25 cellular contexts compared by ENCODE assay signal in the genomic region with DNA sequence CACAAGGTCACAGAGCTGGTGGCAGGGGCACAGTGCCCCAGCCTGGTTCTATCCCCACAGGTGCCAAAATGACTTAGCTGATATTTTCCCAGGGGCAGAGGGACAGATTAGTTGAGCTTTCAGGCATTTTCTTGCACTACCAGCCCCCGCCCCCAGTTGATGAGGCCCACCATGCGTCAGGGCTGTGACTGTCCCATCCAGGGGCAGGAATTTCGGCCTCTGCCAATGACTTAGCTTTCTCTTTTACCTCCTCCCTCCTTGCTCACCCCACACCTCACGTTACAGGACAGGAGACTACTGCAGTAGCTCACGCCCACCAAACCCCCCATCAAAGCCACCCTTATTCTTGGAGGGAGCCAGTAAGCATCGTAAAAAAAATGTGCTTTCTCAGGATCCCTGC. TPM values are rescaled to one million over a fixed set of nuclear protein-coding genes. Genes with fewer than 3 reads are reported as not detected.
"Had no signal": no experiment of that assay in that cellular context is flagged by ENCODE, and none has a peak within 500 bp of the region (broad histone marks: within the 10 kb centered on the region; RNA-seq: fewer than 3 reads in every experiment).

No MANE protein-coding gene starts in this region.

- H3K36me3 ChIP-seq: esophagus muscularis mucosa, gastroesophageal sphincter, neutrophil, spleen, tibial artery, upper lobe of right lung, vagina had no signal

- H3K4me1 Mint-ChIP-seq: naive B cell; stimulated activated memory B cell treated with anti-CD40 and anti-IgM and Interleukin-4, amounts not matched to agents 10 μg/mL and 1 μg/mL and 100 μg/mL, for 72 hours had no signal

- H3K4me1 ChIP-seq: esophagus muscularis mucosa, gastroesophageal sphincter, spleen, tibial artery, upper lobe of right lung, vagina had no signal

- H3K4me3 ChIP-seq: esophagus muscularis mucosa, gastroesophageal sphincter, lung, spleen, tibial artery, upper lobe of right lung, vagina had no signal

- H3K27ac Mint-ChIP-seq: naive B cell; nephron; stimulated activated memory B cell treated with anti-CD40 and anti-IgM and Interleukin-4, amounts not matched to agents 10 μg/mL and 1 μg/mL and 100 μg/mL, for 72 hours; stimulated activated naive CD8-positive, alpha-beta T cell treated with anti-CD3 and anti-CD28 coated beads, Interleukin-15, Interleukin-2, amounts not matched to agents 100 ng/mL and 50 ng/mL, for 24 hours had no signal

- H3K4me3 Mint-ChIP-seq: naive B cell; stimulated activated memory B cell treated with anti-CD40 and anti-IgM and Interleukin-4, amounts not matched to agents 10 μg/mL and 1 μg/mL and 100 μg/mL, for 72 hours; stimulated activated naive CD8-positive, alpha-beta T cell treated with anti-CD3 and anti-CD28 coated beads, Interleukin-15, Interleukin-2, amounts not matched to agents 100 ng/mL and 50 ng/mL, for 24 hours had no signal

- H3K27me3 ChIP-seq: esophagus muscularis mucosa, gastroesophageal sphincter, vagina had no signal

- H3K36me3 Mint-ChIP-seq: naive B cell; stimulated activated memory B cell treated with anti-CD40 and anti-IgM and Interleukin-4, amounts not matched to agents 10 μg/mL and 1 μg/mL and 100 μg/mL, for 72 hours had no signal

- H3K27ac ChIP-seq: epithelial cell of prostate, esophagus muscularis mucosa, gastroesophageal sphincter, neutrophil, spleen, tibial artery, upper lobe of right lung, vagina had no signal

- ATAC-seq: gastroesophageal sphincter; left colon; left ventricle myocardium superior; sciatic nerve; stimulated activated memory B cell treated with anti-CD40 and anti-IgM and Interleukin-4, amounts not matched to agents 10 μg/mL and 1 μg/mL and 100 μg/mL, for 72 hours; upper lobe of right lung had no signal

- DNase-seq: effector memory CD4-positive, alpha-beta T cell; glutamatergic neuron; left colon; left ventricle myocardium superior; mesenchymal stem cell; naive B cell; posterior cingulate gyrus; spleen; stimulated activated CD4-positive, alpha-beta T cell treated with anti-CD3 and anti-CD28 coated beads, Interleukin-15, amount 100 ng/mL, for 24 hours; stimulated activated CD4-positive, alpha-beta T cell treated with anti-CD3 and anti-CD28 coated beads, Interleukin-1b, Interleukin-23, amount 100 ng/mL, for 48 hours; stimulated activated CD4-positive, alpha-beta T cell treated with anti-CD3 and anti-CD28 coated beads, Interleukin-4, amount 100 ng/mL, for 24 hours; tibial artery; upper lobe of right lung had no signal

- H3K9me3 Mint-ChIP-seq: nephron; stimulated activated memory B cell treated with anti-CD40 and anti-IgM and Interleukin-4, amounts not matched to agents 10 μg/mL and 1 μg/mL and 100 μg/mL, for 72 hours; stimulated activated naive CD8-positive, alpha-beta T cell treated with anti-CD3 and anti-CD28 coated beads, Interleukin-15, Interleukin-2, amounts not matched to agents 100 ng/mL and 50 ng/mL, for 24 hours had no signal

- H3K27me3 Mint-ChIP-seq: stimulated activated memory B cell treated with anti-CD40 and anti-IgM and Interleukin-4, amounts not matched to agents 10 μg/mL and 1 μg/mL and 100 μg/mL, for 72 hours; stimulated activated naive CD8-positive, alpha-beta T cell treated with anti-CD3 and anti-CD28 coated beads, Interleukin-15, Interleukin-2, amounts not matched to agents 100 ng/mL and 50 ng/mL, for 24 hours had no signal

- H3K9me3 ChIP-seq: esophagus muscularis mucosa, gastroesophageal sphincter, neutrophil, spleen, tibial artery, upper lobe of right lung, vagina had no signal

RNA-seq across cellular contexts. Expression of a gene that starts 31.5 kb away (rescaled TPM):
- total RNA-seq: kidney epithelial cell, pulmonary artery endothelial cell, vagina had no signal
